1 cellular context compared by ENCODE assay signal in genomic region chr2:209598227-209598626, GRCh38.
DNase-seq lines count a peak whose midpoint lies in the region; ATAC-seq and TF ChIP-seq lines count a peak whose summit lies in the region.
"Not testable (repeated sequence)": the region's sequence is repeated elsewhere in the genome, so short reads cannot be mapped to it uniquely, and the experiment has no call there.

No MANE protein-coding gene starts in this region.

- CTCF ChIA-PET in WTC11 (lab: Charles Lee) = not testable (repeated sequence)

- H3K27me3 Mint-ChIP-seq in WTC11 (ENCODE audit: low read depth) = not testable (repeated sequence)

- peaks cover 13% of the 10 kb centered on the region for H3K9me3 Mint-ChIP-seq in WTC11

- peaks cover 24% of the 10 kb centered on the region for H3K4me1 Mint-ChIP-seq in WTC11

- not testable (repeated sequence) for TF ChIP-seq CTCF in WTC11 (IDR thresholded peaks at IDR 0.05)

- not testable (repeated sequence) for H3K4me3 Mint-ChIP-seq in WTC11

- H3K36me3 Mint-ChIP-seq in WTC11 = not testable (repeated sequence)

- POLR2A ChIA-PET in WTC11 (lab: Charles Lee) = not testable (repeated sequence)

- not testable (repeated sequence) for ATAC-seq in WTC11

- not testable (repeated sequence) for DNase-seq in WTC11 (ENCODE audit: low spot score)

- H3K27ac Mint-ChIP-seq in WTC11 = not testable (repeated sequence)

TF ChIP-seq in WTC11, 78 proteins besides CTCF, POLR2A, EP300 and RAD21:
- TF ChIP-seq HMGA2 (CRISPR knock-in tag; IDR thresholded peaks at IDR 0.05) = peak; percentile 92
